ENCODE assay signal across 33 cellular contexts in genomic region chr21:36545776-36546511, GRCh38.
A peak's percentile ranks its signal among the peaks of the same experiment; 100 is the strongest.
DNase-seq lines count a peak whose midpoint lies in the region; ATAC-seq and TF ChIP-seq lines count a peak whose summit lies in the region.
"Had no signal": no experiment of that assay in that cellular context is flagged by ENCODE, and none has a peak within 500 bp of the region (broad histone marks: within the 10 kb centered on the region; RNA-seq: fewer than 3 reads in every experiment).

No MANE protein-coding gene starts in this region.

- ATAC-seq in left lobe of liver = peak; percentile 85
- ATAC-seq: activated CD4-positive, CD25-positive, alpha-beta regulatory T cell treated with anti-CD3 and anti-CD28 coated beads, Interleukin-2, amount 50 U/mL, for 24 hours; natural killer cell; PC-3; SK-N-SH treated with all-trans-retinoic acid at 6 μM for 48 hours; T-helper 17 cell had no signal

- H3K4me3 ChIP-seq in brain microvascular endothelial cell (ENCODE audit: low read depth, low read length) (no peak overlapping the region), testis (no peak overlapping the region)
- H3K4me3 ChIP-seq: lung, MG63, prostate gland, sigmoid colon had no signal

- WGBS in testis, 2 donors = 41 to 53% methylated on average over 6 of the region's 6 CpGs

- peak; percentile 18 for DNase-seq in activated CD8-positive, alpha-beta memory T cell treated with anti-CD3 and anti-CD28 coated beads, Interleukin-2, amount 50 U/mL, for 48 hours
- DNase-seq in activated CD8-positive, alpha-beta memory T cell treated with anti-CD3 and anti-CD28 coated beads for 24 hours = no peak
- DNase-seq in brain microvascular endothelial cell = peak; percentile 3
- DNase-seq in left lobe of liver (ENCODE audit: low spot score) = peak; percentile 82
- peak; percentile 61 for DNase-seq in testis
- DNase-seq in NCI-H69 (lab: John Stamatoyannopoulos, UW) = no peak
- DNase-seq in H4 (ENCODE audit: low spot score) = no peak
- no peak for DNase-seq in NCI-H510A treated with DMSO at 0.1 percent for 48 hours (lab: John Stamatoyannopoulos, UW)
- DNase-seq: activated CD4-positive, alpha-beta memory T cell treated with anti-CD3 and anti-CD28 coated beads, Interleukin-2, amount 10 ng/mL, durations not matched to agents 7 days and 5 days; activated naive CD4-positive, alpha-beta T cell treated with anti-CD3 and anti-CD28 coated beads for 36 hours; amygdala; C1 segment of cervical spinal cord; DMS153; effector CD8-positive, alpha-beta T cell; glutamatergic neuron; KBM-7; MG63; natural killer cell; NCI-H1105 treated with DMSO at 0.1 percent for 48 hours; NCI-H187 treated with DMSO at 0.1 percent for 48 hours; NCI-H2171; NCI-H524; NK-92 treated with Interleukin-12 subunit alpha and Interleukin-12 subunit beta, amount 100 ng/mL, for 24 hours; nucleus accumbens; PC-3; sigmoid colon; stimulated activated CD4-positive, alpha-beta T cell treated with anti-CD3 and anti-CD28 coated beads, Interleukin-4, amount 100 ng/mL, for 1 hour; T-helper 17 cell had no signal

- H3K27me3 ChIP-seq in brain microvascular endothelial cell (replicated peaks) = peaks cover 47% of the 10 kb centered on the region
- no peaks in the 10 kb centered on the region for H3K27me3 ChIP-seq in testis
- H3K27me3 ChIP-seq: MG63 had no signal

- TF ChIP-seq POLR2A in testis (IDR thresholded peaks at IDR 0.05) = no peak

- H3K36me3 ChIP-seq in brain microvascular endothelial cell (replicated peaks) (no peaks in the 10 kb centered on the region), testis (ENCODE audit: low read depth, missing control alignments) (no peaks in the 10 kb centered on the region)
- H3K36me3 ChIP-seq: MG63, prostate gland, sigmoid colon had no signal

- no peak overlapping the region for H3K27ac ChIP-seq in brain microvascular endothelial cell
- no peak overlapping the region for H3K27ac ChIP-seq in testis
- H3K27ac ChIP-seq: 22Rv1, prostate gland, sigmoid colon had no signal

- no peaks in the 10 kb centered on the region for H3K9me3 ChIP-seq in testis
- H3K9me3 ChIP-seq: MG63, prostate gland, sigmoid colon had no signal

- peaks cover 8% of the 10 kb centered on the region for H3K4me1 ChIP-seq in testis
- H3K4me1 ChIP-seq: prostate gland, sigmoid colon had no signal

- in situ Hi-C loops in brain microvascular endothelial cell (cut with HindIII; ENCODE audit: low pct_ligation_motif_present, low sequenced_read_pairs) = no loop called here

- intact Hi-C loops in testis (cut with DNase I; ENCODE audit: low total_unique reads) = no loop called here

- TF ChIP-seq CTCF in brain microvascular endothelial cell (IDR thresholded peaks at IDR 0.05; ENCODE audit: low read depth, low read length, missing control alignments) = no peak
- no peak for TF ChIP-seq CTCF in testis (IDR thresholded peaks at IDR 0.05)

Comparison
In these comparisons a context has a peak if more than half of its experiments do, and no peak if none do; other contexts are left out.
1. DNase-seq: peak in activated CD8-positive, alpha-beta memory T cell treated with anti-CD3 and anti-CD28 coated beads, Interleukin-2, amount 50 U/mL, for 48 hours (single experiment), brain microvascular endothelial cell (single experiment), left lobe of liver (single experiment) and testis (single experiment); none in activated CD8-positive, alpha-beta memory T cell treated with anti-CD3 and anti-CD28 coated beads for 24 hours (single experiment), NCI-H69 (single experiment), H4 (single experiment) and NCI-H510A treated with DMSO at 0.1 percent for 48 hours (single experiment).